1 cellular context compared by ENCODE assay signal in the genomic region with DNA sequence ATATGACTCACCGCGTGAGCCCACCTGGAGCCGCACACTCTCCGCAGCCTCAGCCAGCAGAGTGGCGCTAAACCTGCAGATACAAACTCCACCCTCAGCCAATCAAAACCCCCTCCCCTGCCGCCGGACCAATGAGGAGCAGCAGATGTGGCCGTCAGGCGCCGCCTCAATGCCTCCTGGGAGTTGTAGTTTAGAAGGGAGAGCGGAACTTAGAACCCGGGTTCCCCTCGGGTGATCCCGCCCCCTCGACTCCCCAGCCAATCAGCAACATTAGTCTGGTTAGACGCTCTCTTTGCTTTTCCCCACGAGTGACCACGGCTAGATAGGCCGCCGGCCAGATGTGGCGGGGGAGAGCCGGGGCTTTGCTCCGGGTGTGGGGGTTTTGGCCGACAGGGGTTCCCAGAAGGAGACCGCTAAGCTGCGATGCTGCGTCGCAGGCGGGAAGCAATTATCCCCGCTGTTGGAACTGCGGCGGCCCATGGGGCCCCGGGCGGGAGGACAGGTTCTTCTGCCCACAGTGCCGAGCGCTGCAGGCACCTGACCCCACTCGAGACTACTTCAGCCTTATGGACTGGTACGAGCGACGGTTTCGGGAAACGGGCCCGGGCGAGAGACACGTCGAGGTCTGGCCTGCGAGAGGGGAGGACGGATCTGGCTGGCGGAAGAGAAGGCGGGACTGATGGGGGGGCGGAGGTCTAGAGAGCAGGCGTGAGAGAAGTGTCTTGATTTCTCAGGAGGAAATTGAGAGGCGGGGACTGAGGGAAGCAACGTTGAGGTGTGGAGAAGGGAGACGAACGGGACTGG.
TF ChIP-seq lines count a peak whose summit lies in the region.

A gene (minus strand): TSS at position 63 of the 804 bp plus-strand sequence. CDS start 7,099 bp downstream, outside the sequence.
A gene with protein sequence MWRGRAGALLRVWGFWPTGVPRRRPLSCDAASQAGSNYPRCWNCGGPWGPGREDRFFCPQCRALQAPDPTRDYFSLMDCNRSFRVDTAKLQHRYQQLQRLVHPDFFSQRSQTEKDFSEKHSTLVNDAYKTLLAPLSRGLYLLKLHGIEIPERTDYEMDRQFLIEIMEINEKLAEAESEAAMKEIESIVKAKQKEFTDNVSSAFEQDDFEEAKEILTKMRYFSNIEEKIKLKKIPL (plus strand): TSS at position 282 of the 804 bp plus-strand sequence. CDS start 57 bp downstream, at position 339.

TF ChIP-seq in HEK293, 187 proteins besides CTCF, POLR2A, EP300 and RAD21 (continued from another document and continues in another):
- TF ChIP-seq, protein P1, sequence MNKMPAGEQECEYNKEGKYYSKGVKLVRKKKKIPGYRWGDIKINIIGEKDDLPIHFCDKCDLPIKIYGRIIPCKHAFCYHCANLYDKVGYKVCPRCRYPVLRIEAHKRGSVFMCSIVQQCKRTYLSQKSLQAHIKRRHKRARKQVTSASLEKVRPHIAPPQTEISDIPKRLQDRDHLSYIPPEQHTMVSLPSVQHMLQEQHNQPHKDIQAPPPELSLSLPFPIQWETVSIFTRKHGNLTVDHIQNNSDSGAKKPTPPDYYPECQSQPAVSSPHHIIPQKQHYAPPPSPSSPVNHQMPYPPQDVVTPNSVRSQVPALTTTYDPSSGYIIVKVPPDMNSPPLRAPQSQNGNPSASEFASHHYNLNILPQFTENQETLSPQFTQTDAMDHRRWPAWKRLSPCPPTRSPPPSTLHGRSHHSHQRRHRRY (tag by site-specific recombination; IDR thresholded peaks at IDR 0.05) = peak; percentile 84; the same call in 1 of the 2 replicates
- TF ChIP-seq ZNF621 (tag by site-specific recombination; IDR thresholded peaks at IDR 0.05) (no peak), ZNF501 (tag by site-specific recombination; IDR thresholded peaks at IDR 0.05) (0 out of 2 replicates have a peak, but pooled peaks have one; percentile 18), ZNF830 (tag by site-specific recombination; IDR thresholded peaks at IDR 0.05; ENCODE audit: low read depth) (no peak), HOXA7 (CRISPR knock-in tag; IDR thresholded peaks at IDR 0.05; ENCODE audit: borderline replicate concordance) (no peak), ZNF239 (tag by site-specific recombination; IDR thresholded peaks at IDR 0.05) (no peak), ZNF157 (tag by site-specific recombination; IDR thresholded peaks at IDR 0.05) (no peak), ZNF184 (tag by site-specific recombination; IDR thresholded peaks at IDR 0.05) (no peak), ZNF707 (tag by site-specific recombination; IDR thresholded peaks at IDR 0.05) (no peak), ZNF132 (tag by site-specific recombination; IDR thresholded peaks at IDR 0.05; ENCODE audit: borderline replicate concordance) (no peak), ZNF571 (tag by site-specific recombination; IDR thresholded peaks at IDR 0.05) (no peak), ZFP37 (tag by site-specific recombination; IDR thresholded peaks at IDR 0.05) (peak; percentile 67; the same call in 1 of the 2 replicates), FEZF1 (tag by site-specific recombination; IDR thresholded peaks at IDR 0.05) (peak; percentile 58), TCF7L2 (IDR thresholded peaks at IDR 0.05; ENCODE audit: borderline replicate concordance, low read depth, low read length) (no peak), KLF7 (tag by site-specific recombination; IDR thresholded peaks at IDR 0.05; ENCODE audit: borderline replicate concordance) (no peak), ZNF341 (tag by site-specific recombination; IDR thresholded peaks at IDR 0.05; ENCODE audit: low read depth) (peak; percentile 91), ZNF561 (tag by site-specific recombination; IDR thresholded peaks at IDR 0.05; ENCODE audit: borderline replicate concordance) (peak; percentile 12; the same call in 1 of the 2 replicates), ZNF138 (tag by site-specific recombination; IDR thresholded peaks at IDR 0.05; ENCODE audit: borderline replicate concordance) (no peak), ZBTB20 (tag by site-specific recombination; IDR thresholded peaks at IDR 0.05) (peak; percentile 99), RBAK (tag by site-specific recombination; IDR thresholded peaks at IDR 0.05) (no peak), GLI2 (tag by site-specific recombination; IDR thresholded peaks at IDR 0.05; ENCODE audit: borderline replicate concordance, low read depth) (no peak), ZNF302 (tag by site-specific recombination; IDR thresholded peaks at IDR 0.05; ENCODE audit: low read depth) (no peak), ZNF529 (tag by site-specific recombination; IDR thresholded peaks at IDR 0.05; ENCODE audit: insufficient replicate concordance) (no peak), ZNF549 (tag by site-specific recombination; IDR thresholded peaks at IDR 0.05) (no peak), SCRT2 (tag by site-specific recombination; IDR thresholded peaks at IDR 0.05) (no peak), ZNF114 (tag by site-specific recombination; IDR thresholded peaks at IDR 0.05) (no peak), ZNF664 (tag by site-specific recombination; IDR thresholded peaks at IDR 0.05) (no peak), GLIS2 (tag by site-specific recombination; IDR thresholded peaks at IDR 0.05) (peak; percentile 69), SP7 (tag by site-specific recombination; IDR thresholded peaks at IDR 0.05) (peak; percentile 73; the same call in 1 of the 2 replicates), MYNN (tag by site-specific recombination; IDR thresholded peaks at IDR 0.05; ENCODE audit: borderline replicate concordance) (no peak), ZNF544 (tag by site-specific recombination; IDR thresholded peaks at IDR 0.05) (no peak), ZNF121 (tag by site-specific recombination; IDR thresholded peaks at IDR 0.05) (no peak), ZNF654 (tag by site-specific recombination; IDR thresholded peaks at IDR 0.05; ENCODE audit: low read depth) (no peak), ZNF202 (tag by site-specific recombination; IDR thresholded peaks at IDR 0.05; ENCODE audit: borderline replicate concordance) (no peak), KLF10 (tag by site-specific recombination; IDR thresholded peaks at IDR 0.05) (0 out of 2 replicates have a peak, but pooled peaks have one; percentile 19), ZNF292 (tag by site-specific recombination; IDR thresholded peaks at IDR 0.05; ENCODE audit: borderline replicate concordance, low read depth) (no peak), ZSCAN16 (tag by site-specific recombination; IDR thresholded peaks at IDR 0.05) (no peak)
- TF ChIP-seq, protein P2, sequence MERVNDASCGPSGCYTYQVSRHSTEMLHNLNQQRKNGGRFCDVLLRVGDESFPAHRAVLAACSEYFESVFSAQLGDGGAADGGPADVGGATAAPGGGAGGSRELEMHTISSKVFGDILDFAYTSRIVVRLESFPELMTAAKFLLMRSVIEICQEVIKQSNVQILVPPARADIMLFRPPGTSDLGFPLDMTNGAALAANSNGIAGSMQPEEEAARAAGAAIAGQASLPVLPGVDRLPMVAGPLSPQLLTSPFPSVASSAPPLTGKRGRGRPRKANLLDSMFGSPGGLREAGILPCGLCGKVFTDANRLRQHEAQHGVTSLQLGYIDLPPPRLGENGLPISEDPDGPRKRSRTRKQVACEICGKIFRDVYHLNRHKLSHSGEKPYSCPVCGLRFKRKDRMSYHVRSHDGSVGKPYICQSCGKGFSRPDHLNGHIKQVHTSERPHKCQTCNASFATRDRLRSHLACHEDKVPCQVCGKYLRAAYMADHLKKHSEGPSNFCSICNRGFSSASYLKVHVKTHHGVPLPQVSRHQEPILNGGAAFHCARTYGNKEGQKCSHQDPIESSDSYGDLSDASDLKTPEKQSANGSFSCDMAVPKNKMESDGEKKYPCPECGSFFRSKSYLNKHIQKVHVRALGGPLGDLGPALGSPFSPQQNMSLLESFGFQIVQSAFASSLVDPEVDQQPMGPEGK (tag by site-specific recombination; IDR thresholded peaks at IDR 0.05) = peak; percentile 99
- TF ChIP-seq, protein P3, sequence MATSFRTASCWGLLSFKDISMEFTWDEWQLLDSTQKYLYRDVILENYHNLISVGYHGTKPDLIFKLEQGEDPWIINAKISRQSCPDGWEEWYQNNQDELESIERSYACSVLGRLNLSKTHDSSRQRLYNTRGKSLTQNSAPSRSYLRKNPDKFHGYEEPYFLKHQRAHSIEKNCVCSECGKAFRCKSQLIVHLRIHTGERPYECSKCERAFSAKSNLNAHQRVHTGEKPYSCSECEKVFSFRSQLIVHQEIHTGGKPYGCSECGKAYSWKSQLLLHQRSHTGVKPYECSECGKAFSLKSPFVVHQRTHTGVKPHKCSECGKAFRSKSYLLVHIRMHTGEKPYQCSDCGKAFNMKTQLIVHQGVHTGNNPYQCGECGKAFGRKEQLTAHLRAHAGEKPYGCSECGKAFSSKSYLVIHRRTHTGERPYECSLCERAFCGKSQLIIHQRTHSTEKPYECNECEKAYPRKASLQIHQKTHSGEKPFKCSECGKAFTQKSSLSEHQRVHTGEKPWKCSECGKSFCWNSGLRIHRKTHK (tag by site-specific recombination; IDR thresholded peaks at IDR 0.05) = no peak
- TF ChIP-seq, protein P4, sequence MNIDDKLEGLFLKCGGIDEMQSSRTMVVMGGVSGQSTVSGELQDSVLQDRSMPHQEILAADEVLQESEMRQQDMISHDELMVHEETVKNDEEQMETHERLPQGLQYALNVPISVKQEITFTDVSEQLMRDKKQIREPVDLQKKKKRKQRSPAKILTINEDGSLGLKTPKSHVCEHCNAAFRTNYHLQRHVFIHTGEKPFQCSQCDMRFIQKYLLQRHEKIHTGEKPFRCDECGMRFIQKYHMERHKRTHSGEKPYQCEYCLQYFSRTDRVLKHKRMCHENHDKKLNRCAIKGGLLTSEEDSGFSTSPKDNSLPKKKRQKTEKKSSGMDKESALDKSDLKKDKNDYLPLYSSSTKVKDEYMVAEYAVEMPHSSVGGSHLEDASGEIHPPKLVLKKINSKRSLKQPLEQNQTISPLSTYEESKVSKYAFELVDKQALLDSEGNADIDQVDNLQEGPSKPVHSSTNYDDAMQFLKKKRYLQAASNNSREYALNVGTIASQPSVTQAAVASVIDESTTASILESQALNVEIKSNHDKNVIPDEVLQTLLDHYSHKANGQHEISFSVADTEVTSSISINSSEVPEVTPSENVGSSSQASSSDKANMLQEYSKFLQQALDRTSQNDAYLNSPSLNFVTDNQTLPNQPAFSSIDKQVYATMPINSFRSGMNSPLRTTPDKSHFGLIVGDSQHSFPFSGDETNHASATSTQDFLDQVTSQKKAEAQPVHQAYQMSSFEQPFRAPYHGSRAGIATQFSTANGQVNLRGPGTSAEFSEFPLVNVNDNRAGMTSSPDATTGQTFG (tag by site-specific recombination; IDR thresholded peaks at IDR 0.05; ENCODE audit: borderline replicate concordance) = no peak
- TF ChIP-seq, protein P5, sequence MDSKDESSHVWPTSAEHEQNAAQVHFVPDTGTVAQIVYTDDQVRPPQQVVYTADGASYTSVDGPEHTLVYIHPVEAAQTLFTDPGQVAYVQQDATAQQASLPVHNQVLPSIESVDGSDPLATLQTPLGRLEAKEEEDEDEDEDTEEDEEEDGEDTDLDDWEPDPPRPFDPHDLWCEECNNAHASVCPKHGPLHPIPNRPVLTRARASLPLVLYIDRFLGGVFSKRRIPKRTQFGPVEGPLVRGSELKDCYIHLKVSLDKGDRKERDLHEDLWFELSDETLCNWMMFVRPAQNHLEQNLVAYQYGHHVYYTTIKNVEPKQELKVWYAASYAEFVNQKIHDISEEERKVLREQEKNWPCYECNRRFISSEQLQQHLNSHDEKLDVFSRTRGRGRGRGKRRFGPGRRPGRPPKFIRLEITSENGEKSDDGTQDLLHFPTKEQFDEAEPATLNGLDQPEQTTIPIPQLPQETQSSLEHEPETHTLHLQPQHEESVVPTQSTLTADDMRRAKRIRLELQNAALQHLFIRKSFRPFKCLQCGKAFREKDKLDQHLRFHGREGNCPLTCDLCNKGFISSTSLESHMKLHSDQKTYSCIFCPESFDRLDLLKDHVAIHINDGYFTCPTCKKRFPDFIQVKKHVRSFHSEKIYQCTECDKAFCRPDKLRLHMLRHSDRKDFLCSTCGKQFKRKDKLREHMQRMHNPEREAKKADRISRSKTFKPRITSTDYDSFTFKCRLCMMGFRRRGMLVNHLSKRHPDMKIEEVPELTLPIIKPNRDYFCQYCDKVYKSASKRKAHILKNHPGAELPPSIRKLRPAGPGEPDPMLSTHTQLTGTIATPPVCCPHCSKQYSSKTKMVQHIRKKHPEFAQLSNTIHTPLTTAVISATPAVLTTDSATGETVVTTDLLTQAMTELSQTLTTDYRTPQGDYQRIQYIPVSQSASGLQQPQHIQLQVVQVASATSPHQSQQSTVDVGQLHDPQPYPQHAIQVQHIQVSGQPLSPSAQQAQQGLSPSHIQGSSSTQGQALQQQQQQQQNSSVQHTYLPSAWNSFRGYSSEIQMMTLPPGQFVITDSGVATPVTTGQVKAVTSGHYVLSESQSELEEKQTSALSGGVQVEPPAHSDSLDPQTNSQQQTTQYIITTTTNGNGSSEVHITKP (tag by site-specific recombination; IDR thresholded peaks at IDR 0.05) = peak; percentile 73
- TF ChIP-seq, protein P6, sequence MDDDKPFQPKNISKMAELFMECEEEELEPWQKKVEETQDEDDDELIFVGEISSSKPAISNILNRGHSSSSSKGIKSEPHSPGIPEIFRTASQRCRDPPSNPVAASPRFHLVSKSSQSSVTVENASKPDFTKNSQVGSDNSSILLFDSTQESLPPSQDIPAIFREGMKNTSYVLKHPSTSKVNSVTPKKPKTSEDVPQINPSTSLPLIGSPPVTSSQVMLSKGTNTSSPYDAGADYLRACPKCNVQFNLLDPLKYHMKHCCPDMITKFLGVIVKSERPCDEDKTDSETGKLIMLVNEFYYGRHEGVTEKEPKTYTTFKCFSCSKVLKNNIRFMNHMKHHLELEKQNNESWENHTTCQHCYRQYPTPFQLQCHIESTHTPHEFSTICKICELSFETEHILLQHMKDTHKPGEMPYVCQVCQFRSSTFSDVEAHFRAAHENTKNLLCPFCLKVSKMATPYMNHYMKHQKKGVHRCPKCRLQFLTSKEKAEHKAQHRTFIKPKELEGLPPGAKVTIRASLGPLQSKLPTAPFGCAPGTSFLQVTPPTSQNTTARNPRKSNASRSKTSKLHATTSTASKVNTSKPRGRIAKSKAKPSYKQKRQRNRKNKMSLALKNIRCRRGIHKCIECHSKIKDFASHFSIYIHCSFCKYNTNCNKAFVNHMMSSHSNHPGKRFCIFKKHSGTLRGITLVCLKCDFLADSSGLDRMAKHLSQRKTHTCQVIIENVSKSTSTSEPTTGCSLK (tag by site-specific recombination; IDR thresholded peaks at IDR 0.05) = no peak
- TF ChIP-seq, protein P7, sequence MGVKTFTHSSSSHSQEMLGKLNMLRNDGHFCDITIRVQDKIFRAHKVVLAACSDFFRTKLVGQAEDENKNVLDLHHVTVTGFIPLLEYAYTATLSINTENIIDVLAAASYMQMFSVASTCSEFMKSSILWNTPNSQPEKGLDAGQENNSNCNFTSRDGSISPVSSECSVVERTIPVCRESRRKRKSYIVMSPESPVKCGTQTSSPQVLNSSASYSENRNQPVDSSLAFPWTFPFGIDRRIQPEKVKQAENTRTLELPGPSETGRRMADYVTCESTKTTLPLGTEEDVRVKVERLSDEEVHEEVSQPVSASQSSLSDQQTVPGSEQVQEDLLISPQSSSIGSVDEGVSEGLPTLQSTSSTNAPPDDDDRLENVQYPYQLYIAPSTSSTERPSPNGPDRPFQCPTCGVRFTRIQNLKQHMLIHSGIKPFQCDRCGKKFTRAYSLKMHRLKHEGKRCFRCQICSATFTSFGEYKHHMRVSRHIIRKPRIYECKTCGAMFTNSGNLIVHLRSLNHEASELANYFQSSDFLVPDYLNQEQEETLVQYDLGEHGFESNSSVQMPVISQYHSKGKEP (tag by site-specific recombination; IDR thresholded peaks at IDR 0.05) = no peak
